ENCODE assay signal across 1 cellular context in genomic region chr4:15164571-15164970, GRCh38.
TF ChIP-seq lines count a peak whose summit lies in the region.

No MANE protein-coding gene starts in this region.

TF ChIP-seq in K562, 482 proteins besides CTCF, POLR2A, EP300 and RAD21 (continued from another document):
- TF ChIP-seq SPI1 (IDR thresholded peaks at IDR 0.05; ENCODE audit: borderline replicate concordance, low read depth, low read length): no peak
- TF ChIP-seq ZNF699 (CRISPR knock-in tag; IDR thresholded peaks at IDR 0.05; ENCODE audit: insufficient replicate concordance): no peak
- no peak for TF ChIP-seq ZNF644 (tag; IDR thresholded peaks at IDR 0.05; ENCODE audit: low read depth)
- TF ChIP-seq, protein P1, sequence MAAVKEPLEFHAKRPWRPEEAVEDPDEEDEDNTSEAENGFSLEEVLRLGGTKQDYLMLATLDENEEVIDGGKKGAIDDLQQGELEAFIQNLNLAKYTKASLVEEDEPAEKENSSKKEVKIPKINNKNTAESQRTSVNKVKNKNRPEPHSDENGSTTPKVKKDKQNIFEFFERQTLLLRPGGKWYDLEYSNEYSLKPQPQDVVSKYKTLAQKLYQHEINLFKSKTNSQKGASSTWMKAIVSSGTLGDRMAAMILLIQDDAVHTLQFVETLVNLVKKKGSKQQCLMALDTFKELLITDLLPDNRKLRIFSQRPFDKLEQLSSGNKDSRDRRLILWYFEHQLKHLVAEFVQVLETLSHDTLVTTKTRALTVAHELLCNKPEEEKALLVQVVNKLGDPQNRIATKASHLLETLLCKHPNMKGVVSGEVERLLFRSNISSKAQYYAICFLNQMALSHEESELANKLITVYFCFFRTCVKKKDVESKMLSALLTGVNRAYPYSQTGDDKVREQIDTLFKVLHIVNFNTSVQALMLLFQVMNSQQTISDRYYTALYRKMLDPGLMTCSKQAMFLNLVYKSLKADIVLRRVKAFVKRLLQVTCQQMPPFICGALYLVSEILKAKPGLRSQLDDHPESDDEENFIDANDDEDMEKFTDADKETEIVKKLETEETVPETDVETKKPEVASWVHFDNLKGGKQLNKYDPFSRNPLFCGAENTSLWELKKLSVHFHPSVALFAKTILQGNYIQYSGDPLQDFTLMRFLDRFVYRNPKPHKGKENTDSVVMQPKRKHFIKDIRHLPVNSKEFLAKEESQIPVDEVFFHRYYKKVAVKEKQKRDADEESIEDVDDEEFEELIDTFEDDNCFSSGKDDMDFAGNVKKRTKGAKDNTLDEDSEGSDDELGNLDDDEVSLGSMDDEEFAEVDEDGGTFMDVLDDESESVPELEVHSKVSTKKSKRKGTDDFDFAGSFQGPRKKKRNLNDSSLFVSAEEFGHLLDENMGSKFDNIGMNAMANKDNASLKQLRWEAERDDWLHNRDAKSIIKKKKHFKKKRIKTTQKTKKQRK (IDR thresholded peaks at IDR 0.05; ENCODE audit: borderline replicate concordance, low read depth, low read length): no peak
- 0 out of 2 replicates have a peak, but pooled peaks have one; percentile 17 for TF ChIP-seq JUN (IDR thresholded peaks at IDR 0.05; ENCODE audit: borderline replicate concordance, low read depth, low read length)
- TF ChIP-seq JUN (CRISPR knock-in tag; IDR thresholded peaks at IDR 0.05; ENCODE audit: borderline replicate concordance): no peak
- peak; percentile 57; the same call in 1 of the 2 replicates for TF ChIP-seq ARID1B (IDR thresholded peaks at IDR 0.05)
- TF ChIP-seq NR2C1 (IDR thresholded peaks at IDR 0.05): no peak
- TF ChIP-seq NR2C1 (tag; IDR thresholded peaks at IDR 0.05): 0 out of 2 replicates have a peak, but pooled peaks have one; percentile 18
- TF ChIP-seq JUND (IDR thresholded peaks at IDR 0.05; ENCODE audit: borderline replicate concordance, low read depth, low read length): peak; percentile 49; the same call in 1 of the 2 replicates
- peak; percentile 74; the same call in 2 of the 3 replicates for TF ChIP-seq JUND (tag; IDR thresholded peaks at IDR 0.05; ENCODE audit: borderline replicate concordance, low read depth, low read length)
- TF ChIP-seq, protein P2, sequence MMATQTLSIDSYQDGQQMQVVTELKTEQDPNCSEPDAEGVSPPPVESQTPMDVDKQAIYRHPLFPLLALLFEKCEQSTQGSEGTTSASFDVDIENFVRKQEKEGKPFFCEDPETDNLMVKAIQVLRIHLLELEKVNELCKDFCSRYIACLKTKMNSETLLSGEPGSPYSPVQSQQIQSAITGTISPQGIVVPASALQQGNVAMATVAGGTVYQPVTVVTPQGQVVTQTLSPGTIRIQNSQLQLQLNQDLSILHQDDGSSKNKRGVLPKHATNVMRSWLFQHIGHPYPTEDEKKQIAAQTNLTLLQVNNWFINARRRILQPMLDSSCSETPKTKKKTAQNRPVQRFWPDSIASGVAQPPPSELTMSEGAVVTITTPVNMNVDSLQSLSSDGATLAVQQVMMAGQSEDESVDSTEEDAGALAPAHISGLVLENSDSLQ (IDR thresholded peaks at IDR 0.05): peak; percentile 46; the same call in 1 of the 2 replicates
- TF ChIP-seq KDM1A (IDR thresholded peaks at IDR 0.05): peak; percentile 86 to 89
- TF ChIP-seq MTA2 (IDR thresholded peaks at IDR 0.05; ENCODE audit: low read depth): peak; percentile 30; the same call in 1 of the 2 replicates
- TF ChIP-seq NFE2 (IDR thresholded peaks at IDR 0.05; ENCODE audit: low read depth): no peak
- TF ChIP-seq CBFA2T2 (conservative IDR thresholded peaks at IDR 0.05): 0 out of 2 replicates have a peak, but pooled peaks have one; percentile 26
- no peak for TF ChIP-seq RBM34 (IDR thresholded peaks at IDR 0.05; ENCODE audit: borderline replicate concordance, insufficient read depth, low read length)
